16 cellular contexts compared by ENCODE assay signal in genomic region chr12:131619736-131620506, GRCh38.
"Had no signal": no experiment of that assay in that cellular context is flagged by ENCODE, and none has a peak within 500 bp of the region (broad histone marks: within the 10 kb centered on the region; RNA-seq: fewer than 3 reads in every experiment).

No MANE protein-coding gene starts in this region.

- ATAC-seq: esophagus mucosa; heart left ventricle; left lobe of liver; naive thymus-derived CD8-positive, alpha-beta T cell; stimulated activated naive B cell treated with anti-CD40 and anti-IgM and Interleukin-4, amounts not matched to agents 10 μg/mL and 1 μg/mL and 100 μg/mL, for 72 hours had no signal

- H3K4me3 ChIP-seq: coronary artery, heart left ventricle, stomach, thyroid gland, upper lobe of left lung, uterus had no signal

- H3K27me3 ChIP-seq: thyroid gland, upper lobe of left lung, uterus had no signal

- H3K4me1 Mint-ChIP-seq: stimulated activated naive B cell treated with anti-CD40 and anti-IgM and Interleukin-4, amounts not matched to agents 10 μg/mL and 1 μg/mL and 100 μg/mL, for 72 hours had no signal

- H3K36me3 Mint-ChIP-seq: naive thymus-derived CD8-positive, alpha-beta T cell; stimulated activated naive B cell treated with anti-CD40 and anti-IgM and Interleukin-4, amounts not matched to agents 10 μg/mL and 1 μg/mL and 100 μg/mL, for 72 hours had no signal

- H3K27ac Mint-ChIP-seq: naive thymus-derived CD8-positive, alpha-beta T cell; stimulated activated naive B cell treated with anti-CD40 and anti-IgM and Interleukin-4, amounts not matched to agents 10 μg/mL and 1 μg/mL and 100 μg/mL, for 72 hours had no signal

- DNase-seq: effector CD8-positive, alpha-beta T cell; hippocampal formation; kidney glomerular epithelial cell; mammary epithelial cell; naive thymus-derived CD8-positive, alpha-beta T cell; stimulated activated CD4-positive, alpha-beta T cell treated with anti-CD3 and anti-CD28 coated beads, Interleukin-2, amount 100 ng/mL, for 24 hours; stimulated activated CD4-positive, alpha-beta T cell treated with anti-CD3 and anti-CD28 coated beads, Interleukin-4, amount 100 ng/mL, for 4 hours; stimulated activated naive B cell treated with anti-CD40 and anti-IgM and Interleukin-4, amounts not matched to agents 10 μg/mL and 1 μg/mL and 100 μg/mL, for 72 hours; stomach; thyroid gland; upper lobe of left lung; uterus had no signal

- H3K4me3 Mint-ChIP-seq: naive thymus-derived CD8-positive, alpha-beta T cell; stimulated activated naive B cell treated with anti-CD40 and anti-IgM and Interleukin-4, amounts not matched to agents 10 μg/mL and 1 μg/mL and 100 μg/mL, for 72 hours had no signal

- H3K9me3 Mint-ChIP-seq: naive thymus-derived CD8-positive, alpha-beta T cell; stimulated activated naive B cell treated with anti-CD40 and anti-IgM and Interleukin-4, amounts not matched to agents 10 μg/mL and 1 μg/mL and 100 μg/mL, for 72 hours had no signal

- H3K27ac ChIP-seq: coronary artery, heart left ventricle, stomach, thyroid gland, upper lobe of left lung, uterus had no signal
